19 cellular contexts compared by ENCODE assay signal in the genomic region with DNA sequence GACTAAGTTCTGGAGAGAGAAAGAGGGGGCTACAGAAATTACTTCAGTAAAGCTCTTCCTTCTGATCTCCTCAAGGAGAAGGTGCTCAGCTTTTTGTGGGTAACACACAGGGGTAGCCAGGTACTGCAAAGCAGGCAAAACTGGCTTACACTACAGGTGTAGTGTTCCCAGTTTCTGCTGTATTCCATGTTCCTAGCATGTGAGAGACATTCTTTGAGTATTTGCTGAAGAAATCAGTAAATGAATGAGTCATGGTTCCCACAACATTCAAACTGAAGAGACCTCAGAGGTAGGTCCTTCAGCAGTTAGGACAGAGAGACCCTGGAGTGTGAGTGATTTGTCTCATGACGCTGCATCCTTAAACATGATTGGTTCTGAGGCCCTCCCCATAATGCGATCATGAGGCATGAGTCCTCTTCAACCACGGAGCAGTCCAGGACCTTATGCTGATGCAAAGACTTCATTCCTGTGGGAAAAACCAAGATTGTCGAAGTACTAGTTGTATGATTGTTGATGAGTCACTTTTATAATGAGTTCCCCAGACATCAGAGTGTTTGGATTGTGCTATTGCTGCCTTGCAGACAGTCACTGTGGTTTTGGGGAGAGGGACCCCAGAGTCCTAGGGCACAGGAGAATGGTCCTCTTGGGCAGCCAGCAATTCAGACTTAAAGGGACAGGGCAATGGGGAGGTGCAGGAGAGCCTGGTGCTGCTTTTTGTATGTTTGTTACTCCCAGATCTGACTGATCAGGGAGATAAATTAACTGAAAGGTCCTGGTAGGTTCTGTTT. TPM values are rescaled to one million over a fixed set of nuclear protein-coding genes. Genes with fewer than 3 reads are reported as not detected.
DNase-seq lines count a peak whose midpoint lies in the region; ATAC-seq, FAIRE-seq and TF ChIP-seq lines count a peak whose summit lies in the region.
"Had no signal": no experiment of that assay in that cellular context is flagged by ENCODE, and none has a peak within 500 bp of the region (broad histone marks: within the 10 kb centered on the region; RNA-seq: fewer than 3 reads in every experiment).

No MANE protein-coding gene starts in this region.

- POLR2A ChIA-PET in MCF 10A (lab: Yijun Ruan, JAX), result interaction anchor here (1.0 kb wide), 1 partner anchor 40 kb away, joined by 3 read pairs; no protein-coding TSS in a partner anchor

- H3K4me1 ChIP-seq in breast epithelium, result no peaks in the 10 kb centered on the region
- H3K4me1 ChIP-seq: lower lobe of right lung had no signal

- no peak for TF ChIP-seq CTCF in MCF 10A (IDR thresholded peaks at IDR 0.05; ENCODE audit: unreplicated experiment)
- TF ChIP-seq CTCF in breast epithelium (IDR thresholded peaks at IDR 0.05), result no peak
- no peak for TF ChIP-seq CTCF in fibroblast of pulmonary artery (IDR thresholded peaks at IDR 0.05; ENCODE audit: low read length, missing control alignments)

- no peaks in the 10 kb centered on the region for H3K27me3 ChIP-seq in breast epithelium
- H3K27me3 ChIP-seq: heart left ventricle had no signal

- CTCF ChIA-PET in MCF 10A (lab: Yijun Ruan, JAX), result no interaction called here

- no peaks in the 10 kb centered on the region for H3K9me3 ChIP-seq in breast epithelium
- H3K9me3 ChIP-seq: heart left ventricle, lower lobe of right lung had no signal

- H3K4me3 Mint-ChIP-seq in MCF 10A (ENCODE audit: unreplicated experiment), result no peak overlapping the region
- H3K4me3 Mint-ChIP-seq: activated CD4-positive, alpha-beta T cell treated with anti-CD3 and anti-CD28 coated beads, Interleukin-2, amount 10 ng/mL, durations not matched to agents 7 days and 5 days; effector memory CD8-positive, alpha-beta T cell; T-helper 17 cell had no signal

- no peak for ATAC-seq in GM19467 (IDR thresholded peaks at IDR 0.05; ENCODE audit: unreplicated experiment)
- ATAC-seq: effector memory CD8-positive, alpha-beta T cell; GM12878; heart left ventricle; T-helper 17 cell had no signal

- no peak overlapping the region for H3K27ac ChIP-seq in breast epithelium
- H3K27ac ChIP-seq: 22Rv1, heart left ventricle, lower lobe of right lung had no signal

- FAIRE-seq in urothelium cell line (lab: Jason Lieb, UNC), result no peak
- FAIRE-seq: GM12878, H1 had no signal

- no peaks in the 10 kb centered on the region for H3K27me3 Mint-ChIP-seq in MCF 10A (ENCODE audit: insufficient read depth, unreplicated experiment)
- H3K27me3 Mint-ChIP-seq: activated CD4-positive, alpha-beta T cell treated with anti-CD3 and anti-CD28 coated beads, Interleukin-2, amount 10 ng/mL, durations not matched to agents 7 days and 5 days had no signal

- intact Hi-C loops in MCF 10A (cut with micrococcal nuclease) (no loop called here), breast epithelium (cut with DNase I; ENCODE audit: low total_unique reads) (no loop called here)

- H3K9me3 Mint-ChIP-seq in MCF 10A (ENCODE audit: unreplicated experiment), result peaks cover 7% of the 10 kb centered on the region
- H3K9me3 Mint-ChIP-seq: activated CD4-positive, alpha-beta T cell treated with anti-CD3 and anti-CD28 coated beads, Interleukin-2, amount 10 ng/mL, durations not matched to agents 7 days and 5 days; effector memory CD8-positive, alpha-beta T cell had no signal

- H3K36me3 ChIP-seq in breast epithelium, result no peaks in the 10 kb centered on the region
- H3K36me3 ChIP-seq: heart left ventricle, lower lobe of right lung had no signal

- TF ChIP-seq POLR2A in breast epithelium (IDR thresholded peaks at IDR 0.05), result no peak

- BruUV-seq in MCF 10A (replicated peaks; lab: Mats Ljungman, UMichigan), result no TSS peak

- peak overlapping the region; percentile 40 for H3K27ac Mint-ChIP-seq in MCF 10A (ENCODE audit: low read depth, unreplicated experiment)
- H3K27ac Mint-ChIP-seq: activated CD4-positive, alpha-beta T cell treated with anti-CD3 and anti-CD28 coated beads, Interleukin-2, amount 10 ng/mL, durations not matched to agents 7 days and 5 days; effector memory CD8-positive, alpha-beta T cell; T-helper 17 cell had no signal

- DNase-seq in MCF 10A (ENCODE audit: unreplicated experiment) (peak; percentile 89), breast epithelium (ENCODE audit: low spot score in 2 of 2) (no peak), T1000 (lab: John Stamatoyannopoulos, UW) (peak; percentile 47), fibroblast of pulmonary artery (ENCODE audit: low read depth) (peak; percentile 77), urothelium cell line (ENCODE audit: low spot score) (peak; percentile 64), C1 segment of cervical spinal cord (lab: John Stamatoyannopoulos, UW) (no peak), cerebellum (ENCODE audit: low spot score) (no peak)
- DNase-seq: activated CD4-positive, alpha-beta T cell treated with anti-CD3 and anti-CD28 coated beads, Interleukin-2, amount 10 ng/mL, durations not matched to agents 7 days and 5 days; anterior cingulate cortex; effector memory CD8-positive, alpha-beta T cell; heart left ventricle; lower lobe of right lung; NCI-H1105; NCI-H446; T-helper 17 cell had no signal

- no peak overlapping the region for H3K4me3 ChIP-seq in breast epithelium
- H3K4me3 ChIP-seq in fibroblast of pulmonary artery (replicated peaks; ENCODE audit: low read depth, low read length), result no peak overlapping the region
- H3K4me3 ChIP-seq: GM12878, heart left ventricle, lower lobe of right lung had no signal

- peaks cover 21% of the 10 kb centered on the region for H3K4me1 Mint-ChIP-seq in MCF 10A (ENCODE audit: insufficient read depth, unreplicated experiment)
- H3K4me1 Mint-ChIP-seq: activated CD4-positive, alpha-beta T cell treated with anti-CD3 and anti-CD28 coated beads, Interleukin-2, amount 10 ng/mL, durations not matched to agents 7 days and 5 days; T-helper 17 cell had no signal

- no peaks in the 10 kb centered on the region for H3K36me3 Mint-ChIP-seq in MCF 10A (ENCODE audit: insufficient read depth, unreplicated experiment)

RNA-seq across cellular contexts. Expression of a gene that starts 2.7 kb away (rescaled TPM):
- total RNA-seq in MCF 10A (2022), result not detected in 2 replicates
- not detected for total RNA-seq in breast epithelium
- total RNA-seq in cerebellum, result not detected
- total RNA-seq: activated CD4-positive, alpha-beta T cell treated with anti-CD3 and anti-CD28 coated beads, Interleukin-2, amount 10 ng/mL, durations not matched to agents 7 days and 5 days; GM12878; H1; heart left ventricle; lower lobe of right lung; T-helper 17 cell had no signal

RNA-seq across cellular contexts. Expression of a gene that starts 10.3 kb away (rescaled TPM):
- total RNA-seq in MCF 10A (2022), result not detected in 2 replicates
- not detected for total RNA-seq in breast epithelium
- total RNA-seq in cerebellum, result not detected
- total RNA-seq: activated CD4-positive, alpha-beta T cell treated with anti-CD3 and anti-CD28 coated beads, Interleukin-2, amount 10 ng/mL, durations not matched to agents 7 days and 5 days; GM12878; H1; heart left ventricle; lower lobe of right lung; T-helper 17 cell had no signal

Comparison
In these comparisons a context has a peak if more than half of its experiments do, and no peak if none do; other contexts are left out.
1. DNase-seq: peak in MCF 10A (single experiment), T1000 (single experiment), fibroblast of pulmonary artery (single experiment) and urothelium cell line (single experiment); none in breast epithelium (0 of 2), C1 segment of cervical spinal cord (0 of 14) and cerebellum (single experiment).